Comparison of ENCODE assay signal across 21 cellular contexts in the genomic region with DNA sequence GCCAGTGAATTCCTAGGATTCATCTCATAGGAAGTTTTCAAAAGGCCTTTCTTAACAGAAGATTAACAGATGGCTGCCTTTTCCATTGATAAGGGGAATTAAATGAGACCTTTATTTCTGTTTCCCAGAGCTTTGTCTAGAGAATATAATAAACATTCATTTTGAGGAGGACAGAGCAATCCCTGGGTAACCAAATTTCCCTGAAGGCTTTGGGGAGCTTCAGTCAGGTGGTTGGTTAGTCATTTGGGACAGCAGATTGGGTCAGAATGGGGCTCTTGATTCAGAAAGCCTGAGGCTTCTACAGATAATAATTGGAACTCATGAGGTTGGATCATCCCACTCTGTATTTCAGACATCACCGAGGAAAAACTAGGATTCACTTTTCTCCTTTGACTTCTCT. TPM values are rescaled to one million over a fixed set of nuclear protein-coding genes. Genes with fewer than 3 reads are reported as not detected.
DNase-seq lines count a peak whose midpoint lies in the region; ATAC-seq and TF ChIP-seq lines count a peak whose summit lies in the region.
"Had no signal": no experiment of that assay in that cellular context is flagged by ENCODE, and none has a peak within 500 bp of the region (broad histone marks: within the 10 kb centered on the region; RNA-seq: fewer than 3 reads in every experiment).

No MANE protein-coding gene starts in this region.

- DNase-seq in HCT116 (ENCODE audit: low read depth, low spot score): no peak
- DNase-seq in ascending aorta (ENCODE audit: low spot score in 2 of 2): no peak
- DNase-seq in dorsolateral prefrontal cortex: no peak
- no peak for DNase-seq in substantia nigra (lab: John Stamatoyannopoulos, UW)
- DNase-seq in RKO (ENCODE audit: low spot score): no peak
- DNase-seq in nephron progenitor cell: no peak
- DNase-seq in MV-4-11 (lab: John Stamatoyannopoulos, UW): no peak
- DNase-seq: ACHN, C1 segment of cervical spinal cord, H9, Kasumi-1, MM.1S, NCI-H1092 treated with DMSO at 0.1 percent for 48 hours, NCI-H146, NCI-H2029 treated with DMSO at 0.1 percent for 48 hours, NCI-H2171, NCI-H69, Right ventricle myocardium superior, SK-N-SH had no signal

- H3K27ac ChIP-seq in HCT116 (ENCODE audit: low read depth, low read length) (no peak overlapping the region), ascending aorta (peak overlapping the region; percentile 87 to 98), dorsolateral prefrontal cortex (peak overlapping the region in 55 of 59 donors; percentile 10 to 100 (median 99)), substantia nigra (ENCODE audit: low read depth, low read length, poor library complexity, severe bottlenecking) (peak overlapping the region; percentile 57)

- TF ChIP-seq CTCF in HCT116 (IDR thresholded peaks at IDR 0.05 in 2 of 3, conservative IDR thresholded peaks at IDR 0.05 in 1 of 3; ENCODE audit: borderline replicate concordance in 1 of 3, insufficient read depth in 1 of 3, low read depth in 2 of 3, low read length in 2 of 3) (no peak), ascending aorta (IDR thresholded peaks at IDR 0.05) (no peak), dorsolateral prefrontal cortex (IDR thresholded peaks at IDR 0.05 in 54 of 56, conservative IDR thresholded peaks at IDR 0.05 in 2 of 56; ENCODE audit: low read depth in 1 of 56, partially characterized antibody in 56 of 56) (no peak), nephron progenitor cell (IDR thresholded peaks at IDR 0.05) (no peak)

- no peaks in the 10 kb centered on the region for H3K9me3 Mint-ChIP-seq in nephron progenitor cell
- H3K9me3 Mint-ChIP-seq: H9, IgD-negative memory B cell had no signal

- POLR2A ChIA-PET in HCT116 (lab: Charles Lee): no interaction called here

- H4K20me1 ChIP-seq in HCT116 (ENCODE audit: insufficient read depth): no peaks in the 10 kb centered on the region

- intact Hi-C loops in HCT116 (cut with micrococcal nuclease) (loop anchor here (5.0 to 10.0 kb wide), 2 partner anchors 48 to 304 kb away; a partner anchor contains a TSS), ascending aorta (cut with DNase I) (loop anchor here (5.0 kb wide), 3 partner anchors 33 to 347 kb away; a partner anchor contains a TSS), dorsolateral prefrontal cortex (cut with DNase I) (loop anchor here in 1 of 2 donors (5.0 to 10.0 kb wide), 2 partner anchors 92 to 224 kb away; a partner anchor contains a TSS)

- TSS peak; percentile 43 for BruUV-seq in HCT116 (replicated peaks; lab: Mats Ljungman, UMichigan)

- H3K36me3 ChIP-seq in HCT116 (ENCODE audit: control insufficient read depth in 1 of 2, insufficient read depth in 2 of 2, low read length in 2 of 2): peaks cover 0 to 12% of the 10 kb centered on the region in 2 experiments; a peak in 2 of 4 replicates
- H3K36me3 ChIP-seq in ascending aorta: peaks cover 0 to 15% of the 10 kb centered on the region in 2 donors

- no peaks in the 10 kb centered on the region for H3K9me3 ChIP-seq in HCT116 (ENCODE audit: control insufficient read depth in 1 of 2, insufficient read depth in 1 of 2, low read depth in 1 of 2, low read length in 2 of 2)
- no peaks in the 10 kb centered on the region for H3K9me3 ChIP-seq in ascending aorta
- H3K9me3 ChIP-seq: SK-N-SH had no signal

- no peak overlapping the region for H3K9ac ChIP-seq in HCT116 (ENCODE audit: low read length)
- H3K9ac ChIP-seq: SK-N-SH had no signal

- peaks cover 49% of the 10 kb centered on the region for H3K36me3 Mint-ChIP-seq in nephron progenitor cell (ENCODE audit: low read depth)

- H3K4me1 Mint-ChIP-seq in nephron progenitor cell: peaks cover 16% of the 10 kb centered on the region

- CTCF ChIA-PET in HCT116 (lab: Charles Lee): no interaction called here

- RAD21 ChIA-PET in HCT116 (lab: Charles Lee; ENCODE audit: low non-redundant PET in 1 of 2, low total read pairs in 2 of 2, uncharacterized antibody in 2 of 2, unreplicated experiment in 2 of 2): no interaction called here

- H2AFZ ChIP-seq in HCT116 (ENCODE audit: low read depth, low read length, poor library complexity, severe bottlenecking): no peak overlapping the region

- no peak for TF ChIP-seq RAD21 in HCT116 (IDR thresholded peaks at IDR 0.05; ENCODE audit: low read depth)

- no peak overlapping the region for H3K4me3 Mint-ChIP-seq in nephron progenitor cell
- H3K4me3 Mint-ChIP-seq: H9 had no signal

- H3K4me1 ChIP-seq in HCT116 (ENCODE audit: control insufficient read depth in 1 of 2, insufficient read depth in 2 of 2, low read length in 2 of 2): peaks cover 10 to 15% of the 10 kb centered on the region in 2 experiments
- peaks cover 0 to 8% of the 10 kb centered on the region in 2 donors for H3K4me1 ChIP-seq in ascending aorta

- peaks cover 21% of the 10 kb centered on the region for H3K27me3 Mint-ChIP-seq in nephron progenitor cell (ENCODE audit: low read depth, poor library complexity)
- H3K27me3 Mint-ChIP-seq: IgD-negative memory B cell had no signal

- no peak overlapping the region for H3K4me2 ChIP-seq in HCT116 (ENCODE audit: low read length)
- H3K4me2 ChIP-seq: SK-N-SH had no signal

- H3K79me2 ChIP-seq in HCT116 (ENCODE audit: insufficient read depth, low read length): no peaks in the 10 kb centered on the region

- no peak for TF ChIP-seq POLR2A in HCT116 (IDR thresholded peaks at IDR 0.05; ENCODE audit: borderline replicate concordance, extremely low read depth, insufficient read depth, insufficient read length)

- no peaks in the 10 kb centered on the region for H3K9me2 ChIP-seq in HCT116 (ENCODE audit: insufficient read depth)
- H3K9me2 ChIP-seq: SK-N-SH had no signal

- H3K4me3 ChIP-seq in HCT116 (replicated peaks in 1 of 2; ENCODE audit: low read depth in 1 of 2, low read length in 2 of 2) (no peak overlapping the region), ascending aorta (peak overlapping the region; percentile 84 to 94), dorsolateral prefrontal cortex (peak overlapping the region in 48 of 59 donors; percentile 3 to 98 (median 80))

- no peaks in the 10 kb centered on the region for H3K27me3 ChIP-seq in HCT116 (ENCODE audit: insufficient read depth, low read length)
- no peaks in the 10 kb centered on the region for H3K27me3 ChIP-seq in ascending aorta
- H3K27me3 ChIP-seq in dorsolateral prefrontal cortex: no peaks in the 10 kb centered on the region

- ATAC-seq in HCT116: no peak
- no peak for ATAC-seq in HG03039 (IDR thresholded peaks at IDR 0.05; ENCODE audit: unreplicated experiment)

- H3K27ac Mint-ChIP-seq in nephron progenitor cell: no peak overlapping the region
- H3K27ac Mint-ChIP-seq: H9 had no signal

TF ChIP-seq in HCT116, 20 proteins besides CTCF, POLR2A, EP300 and RAD21:
- no peak for TF ChIP-seq SP1 (IDR thresholded peaks at IDR 0.05; ENCODE audit: low read depth)
- TF ChIP-seq, protein P1, sequence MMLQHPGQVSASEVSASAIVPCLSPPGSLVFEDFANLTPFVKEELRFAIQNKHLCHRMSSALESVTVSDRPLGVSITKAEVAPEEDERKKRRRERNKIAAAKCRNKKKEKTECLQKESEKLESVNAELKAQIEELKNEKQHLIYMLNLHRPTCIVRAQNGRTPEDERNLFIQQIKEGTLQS (IDR thresholded peaks at IDR 0.05): no peak
- no peak for TF ChIP-seq EZH2phosphoT487 (IDR thresholded peaks at IDR 0.05; ENCODE audit: borderline replicate concordance)
- no peak for TF ChIP-seq EGR1 (IDR thresholded peaks at IDR 0.05; ENCODE audit: low read depth)
- no peak for TF ChIP-seq CEBPB (IDR thresholded peaks at IDR 0.05; ENCODE audit: low read depth)
- TF ChIP-seq SIN3A (IDR thresholded peaks at IDR 0.05; ENCODE audit: low read depth): no peak
- TF ChIP-seq ZFX (IDR thresholded peaks at IDR 0.05): no peak
- no peak for TF ChIP-seq POLR2AphosphoS5 (IDR thresholded peaks at IDR 0.05; ENCODE audit: low read depth, low read length)
- TF ChIP-seq JUND (IDR thresholded peaks at IDR 0.05): no peak
- TF ChIP-seq, protein P2, sequence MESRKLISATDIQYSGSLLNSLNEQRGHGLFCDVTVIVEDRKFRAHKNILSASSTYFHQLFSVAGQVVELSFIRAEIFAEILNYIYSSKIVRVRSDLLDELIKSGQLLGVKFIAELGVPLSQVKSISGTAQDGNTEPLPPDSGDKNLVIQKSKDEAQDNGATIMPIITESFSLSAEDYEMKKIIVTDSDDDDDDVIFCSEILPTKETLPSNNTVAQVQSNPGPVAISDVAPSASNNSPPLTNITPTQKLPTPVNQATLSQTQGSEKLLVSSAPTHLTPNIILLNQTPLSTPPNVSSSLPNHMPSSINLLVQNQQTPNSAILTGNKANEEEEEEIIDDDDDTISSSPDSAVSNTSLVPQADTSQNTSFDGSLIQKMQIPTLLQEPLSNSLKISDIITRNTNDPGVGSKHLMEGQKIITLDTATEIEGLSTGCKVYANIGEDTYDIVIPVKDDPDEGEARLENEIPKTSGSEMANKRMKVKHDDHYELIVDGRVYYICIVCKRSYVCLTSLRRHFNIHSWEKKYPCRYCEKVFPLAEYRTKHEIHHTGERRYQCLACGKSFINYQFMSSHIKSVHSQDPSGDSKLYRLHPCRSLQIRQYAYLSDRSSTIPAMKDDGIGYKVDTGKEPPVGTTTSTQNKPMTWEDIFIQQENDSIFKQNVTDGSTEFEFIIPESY (IDR thresholded peaks at IDR 0.05; ENCODE audit: extremely low read depth, insufficient replicate concordance, low read length): no peak
- TF ChIP-seq SRF (IDR thresholded peaks at IDR 0.05; ENCODE audit: low read depth): no peak
- no peak for TF ChIP-seq EZH2 (IDR thresholded peaks at IDR 0.05)
- TF ChIP-seq CBX3 (IDR thresholded peaks at IDR 0.05; ENCODE audit: low read depth): no peak
- no peak for TF ChIP-seq FOSL1 (IDR thresholded peaks at IDR 0.05; ENCODE audit: low read depth)

RNA-seq across cellular contexts. Expression of a gene that starts 21.8 kb away (rescaled TPM):
- total RNA-seq in HCT116 (2021; ENCODE audit: unreplicated experiment) (57.0 TPM), ascending aorta (95.0 TPM), dorsolateral prefrontal cortex (100 to 1,000 TPM in 65 of 120 experiments, 10 to 100 TPM in 55; 66.2 to 188 (median 104) TPM)
- 69.8 and 71.3 TPM in 2 replicates for polyA plus RNA-seq in HCT116 (2012)

Comparison
In these comparisons a context has a peak if more than half of its experiments do, and no peak if none do; other contexts are left out.
1. H3K4me3 ChIP-seq: peak in ascending aorta (2 of 2) and dorsolateral prefrontal cortex (48 of 59); none in HCT116 (0 of 2).